ENCODE assay signal across 21 cellular contexts in the genomic region with DNA sequence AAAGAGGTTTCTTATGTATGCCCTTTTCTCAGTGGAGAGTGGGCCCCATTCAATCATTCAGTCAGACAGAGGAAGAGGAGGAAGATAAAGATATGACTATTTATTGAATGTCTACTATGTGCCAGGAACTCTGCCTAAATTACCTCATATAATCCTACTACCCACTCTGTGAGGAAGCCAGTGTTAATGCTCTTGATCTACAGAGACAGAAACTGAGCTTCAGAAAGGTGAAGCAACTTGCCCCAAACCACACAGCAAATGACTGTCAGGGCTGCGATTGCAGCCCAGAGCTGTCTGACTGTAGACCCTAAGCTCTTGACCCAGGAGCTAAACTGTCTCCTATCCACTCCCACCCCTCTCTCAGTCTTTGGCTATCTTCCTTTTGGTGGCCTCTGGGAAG. TPM values are rescaled to one million over a fixed set of nuclear protein-coding genes. Genes with fewer than 3 reads are reported as not detected.
"Had no signal": no experiment of that assay in that cellular context is flagged by ENCODE, and none has a peak within 500 bp of the region (broad histone marks: within the 10 kb centered on the region; RNA-seq: fewer than 3 reads in every experiment).

No MANE protein-coding gene starts in this region.

- H3K9me3 Mint-ChIP-seq: activated CD4-positive, alpha-beta T cell treated with anti-CD3 and anti-CD28 coated beads, Interleukin-2, amount 10 ng/mL, durations not matched to agents 7 days and 5 days; activated naive CD4-positive, alpha-beta T cell treated with anti-CD3 and anti-CD28 coated beads, Interleukin-2, amount 50 U/mL, for 24 hours; nephron had no signal

- H3K36me3 ChIP-seq: esophagus squamous epithelium, left ventricle myocardium inferior, spleen, thoracic aorta had no signal

- ATAC-seq: right cardiac atrium, T-helper 17 cell had no signal

- H3K27ac ChIP-seq: epithelial cell of prostate, esophagus squamous epithelium, left ventricle myocardium inferior, spleen, thoracic aorta had no signal

- H3K36me3 Mint-ChIP-seq: activated naive CD4-positive, alpha-beta T cell treated with anti-CD3 and anti-CD28 coated beads, Interleukin-2, amount 50 U/mL, for 24 hours had no signal

- H3K4me3 Mint-ChIP-seq: activated CD4-positive, alpha-beta T cell treated with anti-CD3 and anti-CD28 coated beads, Interleukin-2, amount 10 ng/mL, durations not matched to agents 7 days and 5 days; activated naive CD4-positive, alpha-beta T cell treated with anti-CD3 and anti-CD28 coated beads, Interleukin-2, amount 50 U/mL, for 24 hours; nephron; T-helper 17 cell had no signal

- H3K27ac Mint-ChIP-seq: activated CD4-positive, alpha-beta T cell treated with anti-CD3 and anti-CD28 coated beads, Interleukin-2, amount 10 ng/mL, durations not matched to agents 7 days and 5 days; activated naive CD4-positive, alpha-beta T cell treated with anti-CD3 and anti-CD28 coated beads, Interleukin-2, amount 50 U/mL, for 24 hours; nephron; T-helper 17 cell had no signal

- H3K4me3 ChIP-seq: esophagus squamous epithelium, left ventricle myocardium inferior, lung, spleen, thoracic aorta had no signal

- DNase-seq: activated CD4-positive, alpha-beta T cell treated with anti-CD3 and anti-CD28 coated beads, Interleukin-2, amount 10 ng/mL, durations not matched to agents 7 days and 5 days; activated CD4-positive, CD25-positive, alpha-beta regulatory T cell treated with anti-CD3 and anti-CD28 coated beads, Interleukin-2, amount 50 U/mL, for 72 hours; activated CD8-positive, alpha-beta memory T cell treated with anti-CD3 and anti-CD28 coated beads for 24 hours; activated gamma-delta T cell treated with Interleukin-2 at 50 U/mL for 16 hours; dermis blood vessel endothelial cell; effector CD4-positive, alpha-beta T cell; esophagus squamous epithelium; foreskin melanocyte; left ventricle myocardium inferior; right cardiac atrium; spleen; stimulated activated naive CD4-positive, alpha-beta T cell treated with Interleukin-2 at 50 U/mL for 16 hours; T-helper 17 cell; trophoblast cell had no signal

RNA-seq across cellular contexts. Expression of a gene that starts 8.4 kb away (rescaled TPM):
- total RNA-seq: glomerular endothelial cell, osteoblast, thoracic aorta had no signal
